Comparison of ENCODE assay signal across 8 cellular contexts in the genomic region with DNA sequence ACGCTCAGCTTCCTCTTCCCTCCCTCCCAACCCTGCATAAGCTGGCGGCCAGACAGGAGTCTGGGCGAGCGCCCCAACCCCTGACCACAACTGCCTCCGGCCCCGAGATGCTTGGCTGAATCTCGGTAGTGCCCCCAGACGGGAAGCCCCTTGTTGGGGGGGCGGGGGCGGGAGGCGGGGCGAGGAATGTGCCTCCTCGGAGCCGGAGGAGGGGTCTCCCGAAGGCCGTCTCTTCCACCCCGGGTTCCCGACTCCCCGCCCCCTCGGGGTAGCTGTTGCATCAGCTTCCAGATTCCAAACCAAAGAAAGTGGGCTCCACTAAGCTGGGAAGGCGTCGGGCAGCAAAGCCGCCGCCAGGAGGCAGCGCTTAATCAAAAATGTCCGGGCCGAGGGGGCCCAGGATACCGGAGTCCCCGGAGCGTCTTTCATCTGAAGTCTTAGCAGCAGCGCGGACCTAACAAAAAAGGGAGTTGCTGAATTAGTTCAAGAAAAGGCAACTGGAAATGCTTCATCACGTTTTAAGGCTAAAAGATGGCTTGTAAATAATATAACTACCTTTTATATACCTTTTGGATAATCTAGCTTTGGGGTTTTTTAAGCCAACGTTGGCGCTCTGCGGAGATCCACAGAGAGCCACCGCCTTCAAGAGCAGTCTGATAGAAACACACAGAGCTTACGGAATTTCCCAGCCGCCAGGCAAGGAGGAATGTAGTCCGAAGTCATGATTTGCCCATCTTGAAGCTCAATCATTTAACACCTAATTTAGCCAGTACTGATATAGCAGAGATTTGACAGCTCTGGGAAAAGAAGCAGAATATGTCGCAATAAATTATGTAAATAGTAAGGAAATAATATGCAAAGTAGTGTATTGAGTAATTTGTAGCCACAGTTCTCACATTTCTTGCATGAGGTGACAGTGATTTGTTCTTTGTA. TPM values are rescaled to one million over a fixed set of nuclear protein-coding genes. Genes with fewer than 3 reads are reported as not detected.
DNase-seq lines count a peak whose midpoint lies in the region; ATAC-seq and TF ChIP-seq lines count a peak whose summit lies in the region.

No MANE protein-coding gene starts in this region.

- TF ChIP-seq CTCF in fibroblast of lung (conservative IDR thresholded peaks at IDR 0.05 in 1 of 2, IDR thresholded peaks at IDR 0.05 in 1 of 2; ENCODE audit: low read depth in 1 of 2, low read length in 2 of 2): peak; percentile 76 to 81

- H3K4me2 ChIP-seq in fibroblast of lung (ENCODE audit: extremely low read depth, insufficient read depth, low read length): peak overlapping the region; percentile 63

- H3K79me2 ChIP-seq in fibroblast of lung (ENCODE audit: control insufficient read depth, insufficient read depth, low read length): no peaks in the 10 kb centered on the region

- peaks cover 12% of the 10 kb centered on the region for H3K4me1 ChIP-seq in fibroblast of lung (ENCODE audit: control insufficient read depth, extremely low read depth, insufficient read depth, low read length)

- H3K27ac Mint-ChIP-seq in natural killer cell treated with Interleukin-12 subunit alpha and Interleukin-12 subunit beta and Interleukin-15 and Interleukin-18, amount 100 ng/mL, for 72 hours: peak overlapping the region in 1 of 2 donors; percentile 28

- no peaks in the 10 kb centered on the region for H3K36me3 ChIP-seq in fibroblast of lung (ENCODE audit: control insufficient read depth, insufficient read depth, low read length)

- H3K36me3 Mint-ChIP-seq in activated T-cell treated with anti-CD3 and anti-CD28 coated beads, Interleukin-2, amount 50 U/mL, for 4 hours (ENCODE audit: insufficient read depth): no peaks in the 10 kb centered on the region
- no peaks in the 10 kb centered on the region for H3K36me3 Mint-ChIP-seq in natural killer cell treated with Interleukin-12 subunit alpha and Interleukin-12 subunit beta and Interleukin-15 and Interleukin-18, amount 100 ng/mL, for 72 hours

- H2AFZ ChIP-seq in fibroblast of lung (ENCODE audit: low read length): peak overlapping the region; percentile 2

- H3K4me3 ChIP-seq in fibroblast of lung (replicated peaks in 1 of 4; ENCODE audit: control extremely low read depth in 1 of 4, insufficient read depth in 1 of 4, low read depth in 3 of 4, low read length in 4 of 4): peak overlapping the region in 2 of 4 experiments; percentile 37 to 50

- POLR2A ChIA-PET in HEK293T (lab: Yijun Ruan, JAX): interaction anchor here (0.7 to 1.8 kb wide), 13 partner anchors 12 to 263 kb away, joined by 3 to 13 read pairs (median 5); partner anchors contain the start of genes LRP10 and OXA1L

- H4K20me1 ChIP-seq in fibroblast of lung (ENCODE audit: control insufficient read depth, extremely low read depth, insufficient read depth, low read length): no peaks in the 10 kb centered on the region

- no peaks in the 10 kb centered on the region for H3K27me3 ChIP-seq in fibroblast of lung (ENCODE audit: control insufficient read depth, insufficient read depth, low read length)

- peak overlapping the region; percentile 36 for H3K27ac ChIP-seq in fibroblast of lung (ENCODE audit: insufficient read depth, low read length)

- H3K27me3 Mint-ChIP-seq in activated T-cell treated with anti-CD3 and anti-CD28 coated beads, Interleukin-2, amount 50 U/mL, for 4 hours (ENCODE audit: low read depth): peaks cover 11% of the 10 kb centered on the region
- peaks cover 22 to 27% of the 10 kb centered on the region in 2 donors for H3K27me3 Mint-ChIP-seq in natural killer cell treated with Interleukin-12 subunit alpha and Interleukin-12 subunit beta and Interleukin-15 and Interleukin-18, amount 100 ng/mL, for 72 hours

- peak overlapping the region; percentile 4 for H3K9ac ChIP-seq in fibroblast of lung (ENCODE audit: insufficient read depth, low read length)

- DNase-seq in GF-D8 (lab: John Stamatoyannopoulos, UW) (peak; percentile 34), HEK293T (ENCODE audit: extremely low spot score) (peak; percentile 79), NOMO-1 treated with DMSO at 0.1 percent for 48 hours (lab: John Stamatoyannopoulos, UW; ENCODE audit: unreplicated experiment) (peak; percentile 44), fibroblast of lung (ENCODE audit: low read depth in 2 of 2) (peak; percentile 91 to 92), GM19238 (ENCODE audit: insufficient read length, low spot score) (no peak)
- DNase-seq in activated T-cell treated with anti-CD3 and anti-CD28 coated beads, Interleukin-2, amount 50 U/mL, for 4 hours: peak; percentile 65
- peak; percentile 73 for DNase-seq in natural killer cell treated with Interleukin-12 subunit alpha and Interleukin-12 subunit beta and Interleukin-15 and Interleukin-18, amount 100 ng/mL, for 72 hours (ENCODE audit: low spot score)
- peak; percentile 76 for DNase-seq in stimulated activated naive CD8-positive, alpha-beta T cell treated with anti-CD3 and anti-CD28 coated beads, Interleukin-15, Interleukin-2, amounts not matched to agents 100 U/mL and 50 U/mL, for 24 hours

- H3K9me3 Mint-ChIP-seq in activated T-cell treated with anti-CD3 and anti-CD28 coated beads, Interleukin-2, amount 50 U/mL, for 4 hours: no peaks in the 10 kb centered on the region
- H3K9me3 Mint-ChIP-seq in natural killer cell treated with Interleukin-12 subunit alpha and Interleukin-12 subunit beta and Interleukin-15 and Interleukin-18, amount 100 ng/mL, for 72 hours: no peaks in the 10 kb centered on the region

- CTCF ChIA-PET in HEK293T (lab: Yijun Ruan, JAX): interaction anchor here (0.6 to 3.3 kb wide), 21 partner anchors 9 to 1489 kb away, joined by 3 to 62 read pairs (median 3); partner anchors contain the start of genes DAD1, HAUS4 and SALL2

- no peaks in the 10 kb centered on the region for H3K9me3 ChIP-seq in fibroblast of lung (ENCODE audit: control insufficient read depth, insufficient read depth, low read depth, low read length)

- peaks cover 14% of the 10 kb centered on the region for H3K4me1 Mint-ChIP-seq in activated T-cell treated with anti-CD3 and anti-CD28 coated beads, Interleukin-2, amount 50 U/mL, for 4 hours (ENCODE audit: low read depth)
- peaks cover 12 to 13% of the 10 kb centered on the region in 2 donors for H3K4me1 Mint-ChIP-seq in natural killer cell treated with Interleukin-12 subunit alpha and Interleukin-12 subunit beta and Interleukin-15 and Interleukin-18, amount 100 ng/mL, for 72 hours (ENCODE audit: low read depth in 2 of 2)

- peak overlapping the region; percentile 58 for H3K4me3 Mint-ChIP-seq in activated T-cell treated with anti-CD3 and anti-CD28 coated beads, Interleukin-2, amount 50 U/mL, for 4 hours
- peak overlapping the region; percentile 67 for H3K4me3 Mint-ChIP-seq in natural killer cell treated with Interleukin-12 subunit alpha and Interleukin-12 subunit beta and Interleukin-15 and Interleukin-18, amount 100 ng/mL, for 72 hours

- peak; percentile 85 to 91 for ATAC-seq in activated T-cell treated with anti-CD3 and anti-CD28 coated beads, Interleukin-2, amount 50 U/mL, for 4 hours
- peak; percentile 84 to 88 for ATAC-seq in natural killer cell treated with Interleukin-12 subunit alpha and Interleukin-12 subunit beta and Interleukin-15 and Interleukin-18, amount 100 ng/mL, for 72 hours
- ATAC-seq in stimulated activated naive CD8-positive, alpha-beta T cell treated with anti-CD3 and anti-CD28 coated beads, Interleukin-15, Interleukin-2, amounts not matched to agents 100 U/mL and 50 U/mL, for 24 hours: peak; percentile 80

RNA-seq across cellular contexts. Expression of gene MRPL52, which starts 6.8 kb away (rescaled TPM):
- 100 to 1,000 TPM; 247 to 250 (median 249) TPM for total RNA-seq in activated T-cell treated with anti-CD3 and anti-CD28 coated beads, Interleukin-2, amount 50 U/mL, for 4 hours
- total RNA-seq in fibroblast of lung: 40.8 and 50.5 TPM in 2 replicates
- 38.0 and 44.1 TPM in 2 replicates for polyA plus RNA-seq in fibroblast of lung
- polyA plus RNA-seq in fibroblast of lung (2012): 145 and 212 TPM in 2 replicates
- 2.2 and 32.5 TPM in 2 replicates for polyA minus RNA-seq in fibroblast of lung (ENCODE audit: low replicate concordance)
- total RNA-seq in natural killer cell treated with Interleukin-12 subunit alpha and Interleukin-12 subunit beta and Interleukin-15 and Interleukin-18, amount 100 ng/mL, for 72 hours: 100 to 1,000 TPM; 116 to 134 TPM

RNA-seq across cellular contexts. Expression of gene SLC7A7, which starts 7.7 kb away (rescaled TPM):
- under 1 TPM; 0.16 to 0.51 (median 0.19) TPM for total RNA-seq in activated T-cell treated with anti-CD3 and anti-CD28 coated beads, Interleukin-2, amount 50 U/mL, for 4 hours
- 5.1 and 6.3 TPM in 2 replicates for total RNA-seq in fibroblast of lung
- polyA plus RNA-seq in fibroblast of lung: 7.1 and 9.5 TPM in 2 replicates
- polyA plus RNA-seq in fibroblast of lung (2012): 3.0 and 4.1 TPM in 2 replicates
- polyA minus RNA-seq in fibroblast of lung (ENCODE audit: low replicate concordance): 13.6 and 26.7 TPM in 2 replicates
- total RNA-seq in natural killer cell treated with Interleukin-12 subunit alpha and Interleukin-12 subunit beta and Interleukin-15 and Interleukin-18, amount 100 ng/mL, for 72 hours: under 1 TPM; 0.36 to 0.59 TPM

RNA-seq across cellular contexts. Expression of gene MMP14, which starts 13.5 kb away (rescaled TPM):
- total RNA-seq in activated T-cell treated with anti-CD3 and anti-CD28 coated beads, Interleukin-2, amount 50 U/mL, for 4 hours: 1 to 10 TPM in 2 of 3 donors, under 1 TPM in 1; 0.76 to 1.6 (median 1.2) TPM
- total RNA-seq in fibroblast of lung: 346 and 375 TPM in 2 replicates
- polyA plus RNA-seq in fibroblast of lung: 393 and 397 TPM in 2 replicates
- 394 and 407 TPM in 2 replicates for polyA plus RNA-seq in fibroblast of lung (2012)
- polyA minus RNA-seq in fibroblast of lung (ENCODE audit: low replicate concordance): 565 and 590 TPM in 2 replicates
- 1 to 10 TPM; 3.7 to 8.0 TPM for total RNA-seq in natural killer cell treated with Interleukin-12 subunit alpha and Interleukin-12 subunit beta and Interleukin-15 and Interleukin-18, amount 100 ng/mL, for 72 hours

RNA-seq across cellular contexts. Expression of gene LRP10, which starts 48.7 kb away (rescaled TPM):
- 10 to 100 TPM; 19.3 to 33.7 (median 26.2) TPM for total RNA-seq in activated T-cell treated with anti-CD3 and anti-CD28 coated beads, Interleukin-2, amount 50 U/mL, for 4 hours
- 71.9 and 95.5 TPM in 2 replicates for total RNA-seq in fibroblast of lung
- polyA plus RNA-seq in fibroblast of lung: 100 and 130 TPM in 2 replicates
- 143 and 172 TPM in 2 replicates for polyA plus RNA-seq in fibroblast of lung (2012)
- polyA minus RNA-seq in fibroblast of lung (ENCODE audit: low replicate concordance): 703 and 794 TPM in 2 replicates
- 10 to 100 TPM; 53.4 to 60.4 TPM for total RNA-seq in natural killer cell treated with Interleukin-12 subunit alpha and Interleukin-12 subunit beta and Interleukin-15 and Interleukin-18, amount 100 ng/mL, for 72 hours

RNA-seq across cellular contexts. Expression of gene OXA1L, which starts 56.4 kb away (rescaled TPM):
- 100 to 1,000 TPM; 133 to 139 (median 138) TPM for total RNA-seq in activated T-cell treated with anti-CD3 and anti-CD28 coated beads, Interleukin-2, amount 50 U/mL, for 4 hours
- 66.5 and 67.2 TPM in 2 replicates for total RNA-seq in fibroblast of lung
- polyA plus RNA-seq in fibroblast of lung: 141 and 159 TPM in 2 replicates
- polyA plus RNA-seq in fibroblast of lung (2012): 102 and 115 TPM in 2 replicates
- 135 and 178 TPM in 2 replicates for polyA minus RNA-seq in fibroblast of lung (ENCODE audit: low replicate concordance)
- 100 to 1,000 TPM; 103 to 112 TPM for total RNA-seq in natural killer cell treated with Interleukin-12 subunit alpha and Interleukin-12 subunit beta and Interleukin-15 and Interleukin-18, amount 100 ng/mL, for 72 hours

Comparison
In these comparisons a context has a peak if more than half of its experiments do, and no peak if none do; other contexts are left out.
1. RNA of gene MMP14, which starts 13.5 kb away (total RNA-seq): 346 to 375 TPM in fibroblast of lung; 3.7 to 8.0 TPM in natural killer cell treated with Interleukin-12 subunit alpha and Interleukin-12 subunit beta and Interleukin-15 and Interleukin-18, amount 100 ng/mL, for 72 hours and 0.76 to 1.6 TPM in activated T-cell treated with anti-CD3 and anti-CD28 coated beads, Interleukin-2, amount 50 U/mL, for 4 hours; every median in the first group is over 10 times any median in the second.
2. Peak in every context shown above with its lines, with median percentiles within 50 percentile points of each other: ATAC-seq.